In genomic region chr2:45074713-45075112, GRCh38 we compare ENCODE assay signal across 16 cellular contexts.
DNase-seq lines count a peak whose midpoint lies in the region; ATAC-seq, FAIRE-seq and TF ChIP-seq lines count a peak whose summit lies in the region.
"Had no signal": no experiment of that assay in that cellular context is flagged by ENCODE, and none has a peak within 500 bp of the region (broad histone marks: within the 10 kb centered on the region; RNA-seq: fewer than 3 reads in every experiment).

No MANE protein-coding gene starts in this region.

- H3K14ac ChIP-seq in H9 (ENCODE audit: insufficient read depth, low read length) (no peak overlapping the region), H1 (ENCODE audit: insufficient read length) (no peak overlapping the region), neuronal stem cell (ENCODE audit: low read length) (no peak overlapping the region)

- no peak for TF ChIP-seq EP300 in H1 (IDR thresholded peaks at IDR 0.05; ENCODE audit: borderline replicate concordance in 1 of 2, low read depth in 2 of 2, low read length in 2 of 2)

- H2AK5ac ChIP-seq in H9 (ENCODE audit: insufficient read length, low read length) (no peak overlapping the region), H1 (ENCODE audit: low read depth, low read length) (no peak overlapping the region; the same call in 1 of the 2 replicates), neuronal stem cell (ENCODE audit: low read depth, low read length) (peak overlapping the region; percentile 39)

- H2BK15ac ChIP-seq in H9 (ENCODE audit: low read depth, low read length) (no peak overlapping the region), H1 (ENCODE audit: low read length) (no peak overlapping the region; the same call in 1 of the 2 replicates), neuronal stem cell (ENCODE audit: low read length) (no peak overlapping the region)

- H3K9me3 Mint-ChIP-seq in H9: no peaks in the 10 kb centered on the region; a peak in 3 of 5 replicates
- peaks cover 0 to 9% (median 0%) of the 10 kb centered on the region in 9 donors for H3K9me3 Mint-ChIP-seq in naive thymus-derived CD8-positive, alpha-beta T cell
- H3K9me3 Mint-ChIP-seq: CD4-positive, alpha-beta memory T cell had no signal

- H3K18ac ChIP-seq in H9 (ENCODE audit: insufficient read length, low read depth, low read length): no peak overlapping the region
- H3K18ac ChIP-seq in H1 (ENCODE audit: extremely low read depth, low read length): no peak overlapping the region
- H3K18ac ChIP-seq in neuronal stem cell (ENCODE audit: low read length): no peak overlapping the region

- H3K4me1 ChIP-seq in H9 (ENCODE audit: insufficient read depth, low read length): peaks cover 4% of the 10 kb centered on the region; the same call in 1 of the 2 replicates
- H3K4me1 ChIP-seq in H1 (replicated peaks in 1 of 4; ENCODE audit: control insufficient read depth in 3 of 4, insufficient read depth in 4 of 4, low read length in 3 of 4): peaks cover 3 to 7% (median 4%) of the 10 kb centered on the region in 4 experiments; a peak in 5 of 7 replicates
- H3K4me1 ChIP-seq in neuronal stem cell (ENCODE audit: control insufficient read depth in 2 of 2, insufficient read depth in 1 of 2, low read depth in 1 of 2, low read length in 2 of 2): peaks cover 9% of the 10 kb centered on the region in 2 donors
- H3K4me1 ChIP-seq: A549, BE2C had no signal

- no peaks in the 10 kb centered on the region for H3K36me3 ChIP-seq in H1 (ENCODE audit: control insufficient read depth in 2 of 4, insufficient read depth in 4 of 4, low read length in 3 of 4)
- H3K36me3 ChIP-seq in neuronal stem cell (replicated peaks in 1 of 2; ENCODE audit: control insufficient read depth in 2 of 2, insufficient read depth in 2 of 2, low read length in 2 of 2): no peaks in the 10 kb centered on the region
- H3K36me3 ChIP-seq: BE2C had no signal

- H4K91ac ChIP-seq in H9 (ENCODE audit: insufficient read length, low read depth, low read length) (no peak overlapping the region), H1 (replicated peaks; ENCODE audit: insufficient read length, low read length) (no peak overlapping the region), neuronal stem cell (ENCODE audit: low read depth, low read length, poor library complexity) (no peak overlapping the region)

- TF ChIP-seq CTCF in H9 (conservative IDR thresholded peaks at IDR 0.05) (no peak), H1 (IDR thresholded peaks at IDR 0.05; ENCODE audit: control extremely low read depth in 1 of 3, insufficient read depth in 1 of 3, low read depth in 1 of 3, low read length in 3 of 3) (no peak)

- POLR2A ChIA-PET in H1 (lab: Charles Lee; ENCODE audit: partially characterized antibody): interaction anchor here (1.3 kb wide), 1 partner anchor 10 kb away, joined by 3 read pairs; no protein-coding TSS in a partner anchor
- POLR2A ChIA-PET in naive thymus-derived CD8-positive, alpha-beta T cell (lab: Charles Lee): no interaction called here

- H3K27me3 ChIP-seq in H9 (ENCODE audit: insufficient read depth, low read length) (no peaks in the 10 kb centered on the region), H1 (replicated peaks in 1 of 4; ENCODE audit: control insufficient read depth in 3 of 4, extremely low read depth in 1 of 4, insufficient read depth in 3 of 4, low read length in 3 of 4) (no peaks in the 10 kb centered on the region; a peak in 1 of 7 replicates), neuronal stem cell (ENCODE audit: control insufficient read depth in 3 of 3, insufficient read depth in 3 of 3, low read depth in 1 of 3, low read length in 3 of 3) (peaks cover 0 to 3% (median 0%) of the 10 kb centered on the region in 3 experiments)
- H3K27me3 ChIP-seq: BE2C had no signal

- peaks cover 0 to 6% (median 0%) of the 10 kb centered on the region in 3 experiments; a peak in 1 of 7 replicates for H3K36me3 Mint-ChIP-seq in H9 (ENCODE audit: insufficient read depth in 1 of 3, low read depth in 3 of 3)
- no peaks in the 10 kb centered on the region for H3K36me3 Mint-ChIP-seq in naive thymus-derived CD8-positive, alpha-beta T cell
- H3K36me3 Mint-ChIP-seq: CD4-positive, alpha-beta memory T cell had no signal

- H3K23me2 ChIP-seq in H9 (ENCODE audit: insufficient read length, low read depth, low read length, poor library complexity, severe bottlenecking): no peaks in the 10 kb centered on the region
- no peaks in the 10 kb centered on the region for H3K23me2 ChIP-seq in H1 (ENCODE audit: low read depth, low read length)

- no peak overlapping the region for H3K4me3 ChIP-seq in H1 (ENCODE audit: extremely low read depth in 1 of 4, insufficient read depth in 2 of 4, low read depth in 3 of 4, low read length in 4 of 4)
- H3K4me3 ChIP-seq in neuronal stem cell (ENCODE audit: low read length in 2 of 2): no peak overlapping the region
- H3K4me3 ChIP-seq: A549 had no signal

- no peak for FAIRE-seq in H1 (lab: Jason Lieb, UNC)
- FAIRE-seq: A549, G401.6, GM12891 had no signal

- no peak overlapping the region for H3K4me3 Mint-ChIP-seq in H9
- H3K4me3 Mint-ChIP-seq in naive thymus-derived CD8-positive, alpha-beta T cell: no peak overlapping the region
- H3K4me3 Mint-ChIP-seq: CD4-positive, alpha-beta memory T cell had no signal

- H2BK20ac ChIP-seq in H9 (ENCODE audit: low read depth, low read length, poor library complexity, severe bottlenecking) (no peak overlapping the region), H1 (ENCODE audit: low read length) (peak overlapping the region; percentile 62)

- H3K79me2 ChIP-seq in H9 (ENCODE audit: insufficient read depth, low read length): no peaks in the 10 kb centered on the region
- H3K79me2 ChIP-seq in H1 (ENCODE audit: control insufficient read depth in 1 of 2, insufficient read depth in 2 of 2, low read length in 2 of 2): no peaks in the 10 kb centered on the region

- no peak overlapping the region for H4K8ac ChIP-seq in H9 (replicated peaks; ENCODE audit: insufficient read length, low read depth, low read length)
- H4K8ac ChIP-seq in H1 (ENCODE audit: extremely low read depth, insufficient read depth, low read length): no peak overlapping the region
- H4K8ac ChIP-seq in neuronal stem cell (ENCODE audit: low read depth, low read length): no peak overlapping the region

- H3K4me2 ChIP-seq in H9 (ENCODE audit: insufficient read depth, insufficient read length, low read length) (no peak overlapping the region), H1 (ENCODE audit: insufficient read depth in 1 of 2, low read depth in 2 of 2, low read length in 2 of 2) (no peak overlapping the region), neuronal stem cell (ENCODE audit: insufficient read depth, low read length, poor library complexity, severe bottlenecking) (no peak overlapping the region)
- H3K4me2 ChIP-seq: A549 had no signal

- H2BK120ac ChIP-seq in H9 (ENCODE audit: low read depth, low read length, poor library complexity, severe bottlenecking): no peak overlapping the region
- H2BK120ac ChIP-seq in H1 (replicated peaks; ENCODE audit: low read depth, low read length): no peak overlapping the region
- no peak overlapping the region for H2BK120ac ChIP-seq in neuronal stem cell (ENCODE audit: low read depth, low read length)

- H3K9ac ChIP-seq in H9 (ENCODE audit: extremely low read depth, insufficient read length, low read length) (no peak overlapping the region), H1 (replicated peaks in 1 of 4; ENCODE audit: extremely low read depth in 1 of 4, low read depth in 3 of 4, low read length in 3 of 4) (no peak overlapping the region), neuronal stem cell (ENCODE audit: low read depth, low read length, poor library complexity) (no peak overlapping the region)

- no peak overlapping the region; a peak in 1 of 7 replicates for H3K27ac Mint-ChIP-seq in H9
- no peak overlapping the region for H3K27ac Mint-ChIP-seq in naive thymus-derived CD8-positive, alpha-beta T cell
- H3K27ac Mint-ChIP-seq: CD4-positive, alpha-beta memory T cell had no signal

- no peak overlapping the region for H3K27ac ChIP-seq in H9 (ENCODE audit: insufficient read length, low read depth, low read length)
- H3K27ac ChIP-seq in H1 (ENCODE audit: low read depth, low read length): no peak overlapping the region
- no peak overlapping the region for H3K27ac ChIP-seq in neuronal stem cell (replicated peaks; ENCODE audit: low read length)
- H3K27ac ChIP-seq: A549, C4-2B had no signal

- H2AFZ ChIP-seq in H9 (ENCODE audit: low read length): no peak overlapping the region
- no peak overlapping the region for H2AFZ ChIP-seq in H1 (ENCODE audit: low read length)
- no peak overlapping the region for H2AFZ ChIP-seq in neuronal stem cell (ENCODE audit: low read length)

- peaks cover 15 to 16% of the 10 kb centered on the region in 2 experiments for H3K4me1 Mint-ChIP-seq in H9
- H3K4me1 Mint-ChIP-seq in naive thymus-derived CD8-positive, alpha-beta T cell: no peaks in the 10 kb centered on the region
- H3K4me1 Mint-ChIP-seq: CD4-positive, alpha-beta memory T cell had no signal

- H3K56ac ChIP-seq in H9 (ENCODE audit: insufficient read length, low read depth, low read length): no peak overlapping the region
- no peak overlapping the region for H3K56ac ChIP-seq in H1 (replicated peaks; ENCODE audit: insufficient read length, low read depth, low read length)

- H3K4ac ChIP-seq in H9 (ENCODE audit: low read depth, low read length): no peak overlapping the region
- no peak overlapping the region for H3K4ac ChIP-seq in H1 (replicated peaks; ENCODE audit: insufficient read length, low read depth, low read length)
- no peak overlapping the region for H3K4ac ChIP-seq in neuronal stem cell (ENCODE audit: low read length)

- H3K23ac ChIP-seq in H9 (ENCODE audit: insufficient read length, low read depth, low read length) (no peak overlapping the region), H1 (ENCODE audit: insufficient read length) (no peak overlapping the region), neuronal stem cell (ENCODE audit: low read depth, low read length, poor library complexity) (no peak overlapping the region)

- DNase-seq in H9: peak; percentile 15
- DNase-seq in H1 (ENCODE audit: low read depth in 1 of 2, low spot score in 2 of 2): peak in 1 of 2 experiments; percentile 34
- no peak for DNase-seq in neuronal stem cell (ENCODE audit: low spot score)
- no peak for DNase-seq in NCI-H2171 treated with DMSO at 0.1 percent for 48 hours (lab: John Stamatoyannopoulos, UW)
- DNase-seq in naive thymus-derived CD8-positive, alpha-beta T cell: no peak
- no peak for DNase-seq in left colon
- DNase-seq: BE2C; CD4-positive, alpha-beta memory T cell; DMS79; EL; GOT3 had no signal

- H4K5ac ChIP-seq in H9 (ENCODE audit: insufficient read length, low read depth, low read length) (no peak overlapping the region), H1 (ENCODE audit: insufficient read length, low read depth, low read length) (no peak overlapping the region)

- TF ChIP-seq RAD21 in H1 (IDR thresholded peaks at IDR 0.05 in 1 of 2, conservative IDR thresholded peaks at IDR 0.05 in 1 of 2; ENCODE audit: low read depth in 2 of 2, low read length in 2 of 2): no peak

- H3K79me1 ChIP-seq in H9 (ENCODE audit: insufficient read depth, low read depth, low read length, poor library complexity, severe bottlenecking) (no peaks in the 10 kb centered on the region), H1 (ENCODE audit: low read depth, low read length) (no peaks in the 10 kb centered on the region), neuronal stem cell (ENCODE audit: low read depth, low read length) (no peaks in the 10 kb centered on the region)

- H3K9me3 ChIP-seq in H9 (ENCODE audit: control insufficient read depth, low read depth, low read length) (no peaks in the 10 kb centered on the region), H1 (ENCODE audit: insufficient read depth in 2 of 2, low read depth in 1 of 2, low read length in 1 of 2) (no peaks in the 10 kb centered on the region), neuronal stem cell (replicated peaks in 1 of 2; ENCODE audit: control insufficient read depth in 2 of 2, insufficient read depth in 1 of 2, low read depth in 1 of 2, low read length in 2 of 2) (no peaks in the 10 kb centered on the region)
- H3K9me3 ChIP-seq: A549, BE2C had no signal

- WGBS in H9 (ENCODE audit: extremely low coverage, insufficient read length, low lambda C conversion rate): no CpG with 5 or more reads among the region's 4 CpGs
- WGBS in H1 (ENCODE audit: extremely low coverage in 1 of 2, insufficient coverage in 1 of 2, insufficient read length in 1 of 2, insufficient replicate concordance in 2 of 2, low coverage in 1 of 2, low lambda C conversion rate in 2 of 2, missing lambda C conversion rate in 1 of 2), 2 experiments: 92% methylated on average over 4 of the region's 4 CpGs; no CpG with 5 or more reads in 1 of the 2 experiments
- WGBS in neuronal stem cell (ENCODE audit: extremely low coverage in 2 of 2, insufficient read length in 2 of 2, insufficient replicate concordance in 1 of 2), 2 donors: no CpG with 5 or more reads among the region's 4 CpGs

- peaks cover 14% of the 10 kb centered on the region for H3K27me3 Mint-ChIP-seq in H9 (ENCODE audit: low read depth)
- H3K27me3 Mint-ChIP-seq in naive thymus-derived CD8-positive, alpha-beta T cell: peaks cover 10 to 28% (median 15%) of the 10 kb centered on the region in 5 donors

- intact Hi-C loops in left colon (cut with DNase I, micrococcal nuclease): no loop called here

- TF ChIP-seq POLR2A in H1 (IDR thresholded peaks at IDR 0.05; ENCODE audit: control extremely low read depth in 1 of 2, low read depth in 2 of 2, low read length in 2 of 2): no peak

- H2BK5ac ChIP-seq in H9 (ENCODE audit: insufficient read length, low read length) (no peak overlapping the region), H1 (ENCODE audit: low read depth, low read length) (0 out of 2 replicates have a peak overlapping the region, but pooled peaks have one; percentile 22), neuronal stem cell (ENCODE audit: low read length) (no peak overlapping the region)

- H4K20me1 ChIP-seq in H9 (ENCODE audit: control insufficient read depth, insufficient read depth, insufficient read length) (no peaks in the 10 kb centered on the region), H1 (replicated peaks in 1 of 2; ENCODE audit: control insufficient read depth in 1 of 2, insufficient read depth in 2 of 2, low read length in 2 of 2) (no peaks in the 10 kb centered on the region)

- H2BK12ac ChIP-seq in H9 (ENCODE audit: insufficient read length, low read depth, low read length) (no peak overlapping the region), H1 (ENCODE audit: low read depth, low read length) (peak overlapping the region; percentile 41; the same call in 1 of the 2 replicates), neuronal stem cell (ENCODE audit: low read length) (no peak overlapping the region)

- CTCF ChIA-PET in H1 (lab: Charles Lee; ENCODE audit: partially characterized antibody): no interaction called here

- no peak for ATAC-seq in naive thymus-derived CD8-positive, alpha-beta T cell
- no peak for ATAC-seq in left colon
- ATAC-seq: A549, HCT116 had no signal

- H3T11ph ChIP-seq in H9 (ENCODE audit: low read length): no peak overlapping the region
